8 cellular contexts compared by ENCODE assay signal in the genomic region with DNA sequence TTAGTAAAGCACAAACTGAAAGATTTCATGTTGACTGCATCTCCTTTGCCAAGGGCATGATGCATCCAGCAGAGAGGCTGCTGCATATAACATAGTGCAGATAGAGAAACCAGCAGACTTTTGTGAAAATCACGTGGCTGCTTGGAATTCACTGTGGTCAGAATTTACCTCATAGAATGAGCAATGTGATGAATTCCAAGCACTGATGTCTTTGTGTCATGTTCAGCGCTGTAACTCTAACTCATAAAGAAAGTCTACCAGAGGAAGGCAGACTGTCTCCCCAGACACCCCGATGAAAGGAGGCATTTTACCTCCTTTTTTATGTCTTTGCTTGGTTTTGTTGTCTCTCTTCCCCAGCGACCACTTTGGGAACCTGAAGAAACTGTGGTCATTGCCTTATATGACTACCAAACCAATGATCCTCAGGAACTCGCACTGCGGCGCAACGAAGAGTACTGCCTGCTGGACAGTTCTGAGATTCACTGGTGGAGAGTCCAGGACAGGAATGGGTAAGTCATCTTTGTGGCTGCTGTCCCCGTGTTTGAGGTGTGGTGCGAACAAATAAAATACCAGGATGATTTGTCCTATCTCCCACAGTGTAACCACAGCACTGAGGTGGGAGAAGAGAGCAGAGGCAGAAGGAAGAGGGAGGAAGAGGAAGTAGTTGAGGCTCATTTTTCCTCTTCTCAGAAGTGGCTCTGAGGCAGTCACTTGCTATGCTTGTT. TPM values are rescaled to one million over a fixed set of nuclear protein-coding genes. Genes with fewer than 3 reads are reported as not detected.
DNase-seq lines count a peak whose midpoint lies in the region; ATAC-seq and TF ChIP-seq lines count a peak whose summit lies in the region.

No MANE protein-coding gene starts in this region.

- no peaks in the 10 kb centered on the region for H3K36me3 ChIP-seq in left ventricle myocardium inferior
- H3K36me3 ChIP-seq in heart left ventricle: no peaks in the 10 kb centered on the region

- DNase-seq in T-helper 1 cell (peak in 4 of 5 donors; percentile 37 to 92 (median 42)), amniotic epithelial cell (ENCODE audit: low read depth) (peak; percentile 84), DMS 273 treated with DMSO at 0.1 percent for 48 hours (lab: John Stamatoyannopoulos, UW) (no peak), left ventricle myocardium inferior (no peak), progenitor cell of endocrine pancreas (ENCODE audit: low spot score, unreplicated experiment) (no peak), heart left ventricle (no peak)
- DNase-seq in stimulated activated CD4-positive, alpha-beta T cell treated with anti-CD3 and anti-CD28 coated beads, Interleukin-2, amount 100 ng/mL, for 24 hours: peak; percentile 59 to 73

- TF ChIP-seq POLR2A in heart left ventricle (IDR thresholded peaks at IDR 0.05): no peak

- H3K4me3 ChIP-seq in GM12875 (ENCODE audit: low read depth, low read length): peak overlapping the region; percentile 3
- no peak overlapping the region for H3K4me3 ChIP-seq in left ventricle myocardium inferior
- H3K4me3 ChIP-seq in heart left ventricle: no peak overlapping the region

- H3K4me1 ChIP-seq in left ventricle myocardium inferior (peaks cover 11% of the 10 kb centered on the region), heart left ventricle (peaks cover 0 to 21% (median 0%) of the 10 kb centered on the region in 12 donors)

- H3K4me3 Mint-ChIP-seq in progenitor cell of endocrine pancreas (ENCODE audit: low read depth): no peak overlapping the region

- H3K36me3 Mint-ChIP-seq in progenitor cell of endocrine pancreas (ENCODE audit: insufficient read depth): no peaks in the 10 kb centered on the region

- TF ChIP-seq CTCF in GM12875 (IDR thresholded peaks at IDR 0.05; ENCODE audit: borderline replicate concordance, insufficient read depth, low read depth, low read length): no peak
- TF ChIP-seq CTCF in left ventricle myocardium inferior (IDR thresholded peaks at IDR 0.05; ENCODE audit: borderline replicate concordance): no peak
- TF ChIP-seq CTCF in progenitor cell of endocrine pancreas (IDR thresholded peaks at IDR 0.05; ENCODE audit: unreplicated experiment): no peak
- no peak for TF ChIP-seq CTCF in heart left ventricle (IDR thresholded peaks at IDR 0.05)

- H3K27ac ChIP-seq in left ventricle myocardium inferior (replicated peaks): no peak overlapping the region
- peak overlapping the region in 1 of 12 donors; percentile 37 for H3K27ac ChIP-seq in heart left ventricle

- intact Hi-C loops in left ventricle myocardium inferior (cut with micrococcal nuclease) (no loop called here), heart left ventricle (cut with DNase I) (no loop called here)

- H3K27me3 ChIP-seq in left ventricle myocardium inferior (ENCODE audit: low read depth) (no peaks in the 10 kb centered on the region), heart left ventricle (no peaks in the 10 kb centered on the region)

- H3K27me3 Mint-ChIP-seq in progenitor cell of endocrine pancreas: peaks cover 2% of the 10 kb centered on the region

- H3K27ac Mint-ChIP-seq in progenitor cell of endocrine pancreas: no peak overlapping the region

- ATAC-seq in heart left ventricle: no peak

- no peaks in the 10 kb centered on the region for H3K9me3 Mint-ChIP-seq in progenitor cell of endocrine pancreas (ENCODE audit: low read depth)

- WGBS in heart left ventricle, 4 donors: 83 to 89% (median 85%) methylated on average over 10 of the region's 10 CpGs

- H3K9me3 ChIP-seq in left ventricle myocardium inferior (replicated peaks) (no peaks in the 10 kb centered on the region), heart left ventricle (no peaks in the 10 kb centered on the region)

- H3K4me1 Mint-ChIP-seq in progenitor cell of endocrine pancreas (ENCODE audit: low read depth): no peaks in the 10 kb centered on the region

RNA-seq across cellular contexts. Expression of gene ITK, which starts 42.0 kb away (rescaled TPM):
- total RNA-seq in left ventricle myocardium inferior (0.36 TPM), progenitor cell of endocrine pancreas (not detected in 2 replicates), heart left ventricle (1 to 10 TPM in 2 of 9 donors, under 1 TPM in 7; 0.09 to 7.3 (median 0.44) TPM)
- under 1 TPM; 0.25 to 0.42 TPM for polyA plus RNA-seq in heart left ventricle

RNA-seq across cellular contexts. Expression of gene CYFIP2, which starts 43.3 kb away (rescaled TPM):
- 28.2 TPM for total RNA-seq in left ventricle myocardium inferior
- 85.1 and 88.5 TPM in 2 replicates for total RNA-seq in progenitor cell of endocrine pancreas
- total RNA-seq in heart left ventricle: 10 to 100 TPM; 27.3 to 62.7 (median 39.1) TPM
- 10 to 100 TPM; 23.2 TPM for polyA plus RNA-seq in heart left ventricle

RNA-seq across cellular contexts. Expression of gene GARIN3, which starts 56.6 kb away (rescaled TPM):
- total RNA-seq in left ventricle myocardium inferior (not detected), progenitor cell of endocrine pancreas (not detected in 2 replicates), heart left ventricle (not detected)
- not detected for polyA plus RNA-seq in heart left ventricle

Comparison
In these comparisons a context has a peak if more than half of its experiments do, and no peak if none do; other contexts are left out.
1. DNase-seq: peak in T-helper 1 cell (4 of 5), amniotic epithelial cell (single experiment) and stimulated activated CD4-positive, alpha-beta T cell treated with anti-CD3 and anti-CD28 coated beads, Interleukin-2, amount 100 ng/mL, for 24 hours (2 of 2); none in DMS 273 treated with DMSO at 0.1 percent for 48 hours (single experiment), left ventricle myocardium inferior (single experiment), progenitor cell of endocrine pancreas (single experiment) and heart left ventricle (0 of 5).